ENCODE assay signal across 1 cellular context in the genomic region with DNA sequence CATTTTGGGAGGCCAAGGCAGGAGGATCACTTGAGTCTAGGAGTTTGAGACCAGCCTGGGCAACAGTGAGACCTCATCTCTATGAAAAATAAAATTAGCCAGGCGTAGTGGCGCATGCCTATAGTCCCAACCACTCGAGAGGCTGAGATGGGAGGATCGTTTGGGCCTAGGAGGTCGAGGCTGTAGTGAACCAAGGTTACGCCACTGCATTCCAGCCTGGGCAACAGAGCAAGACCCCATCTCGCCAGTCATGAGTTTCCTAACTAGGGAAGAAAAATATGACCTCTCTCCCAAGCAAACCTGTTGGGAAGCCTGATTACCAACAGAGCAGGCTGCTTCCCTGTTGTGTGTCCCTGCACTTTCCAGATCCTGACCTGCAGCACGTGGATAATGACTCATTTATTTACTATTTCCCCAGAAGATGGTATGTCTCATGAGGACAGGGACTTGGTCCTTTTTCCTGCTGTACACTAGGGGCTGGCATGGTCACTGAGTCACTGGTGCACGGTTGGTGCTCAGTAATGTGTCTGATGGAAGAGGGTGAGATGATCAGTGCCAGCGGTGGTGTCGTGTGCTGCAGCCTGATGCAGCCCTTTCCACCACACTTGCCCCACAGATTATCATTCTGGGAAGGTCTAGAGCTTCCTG.
TF ChIP-seq lines count a peak whose summit lies in the region.

No MANE protein-coding gene starts in this region.

TF ChIP-seq in HepG2, 621 proteins besides CTCF, POLR2A, EP300 and RAD21 (continued from another document):
- TF ChIP-seq, protein P1, sequence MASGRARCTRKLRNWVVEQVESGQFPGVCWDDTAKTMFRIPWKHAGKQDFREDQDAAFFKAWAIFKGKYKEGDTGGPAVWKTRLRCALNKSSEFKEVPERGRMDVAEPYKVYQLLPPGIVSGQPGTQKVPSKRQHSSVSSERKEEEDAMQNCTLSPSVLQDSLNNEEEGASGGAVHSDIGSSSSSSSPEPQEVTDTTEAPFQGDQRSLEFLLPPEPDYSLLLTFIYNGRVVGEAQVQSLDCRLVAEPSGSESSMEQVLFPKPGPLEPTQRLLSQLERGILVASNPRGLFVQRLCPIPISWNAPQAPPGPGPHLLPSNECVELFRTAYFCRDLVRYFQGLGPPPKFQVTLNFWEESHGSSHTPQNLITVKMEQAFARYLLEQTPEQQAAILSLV (CRISPR knock-in tag; IDR thresholded peaks at IDR 0.05; ENCODE audit: borderline replicate concordance): 0 out of 2 replicates have a peak, but pooled peaks have one; percentile 45
- TF ChIP-seq FOXA3 (CRISPR knock-in tag; IDR thresholded peaks at IDR 0.05): peak; percentile 43; the same call in 1 of the 2 replicates
- TF ChIP-seq TBP (CRISPR knock-in tag; IDR thresholded peaks at IDR 0.05): no peak
